ENCODE assay signal across 9 cellular contexts in the genomic region with DNA sequence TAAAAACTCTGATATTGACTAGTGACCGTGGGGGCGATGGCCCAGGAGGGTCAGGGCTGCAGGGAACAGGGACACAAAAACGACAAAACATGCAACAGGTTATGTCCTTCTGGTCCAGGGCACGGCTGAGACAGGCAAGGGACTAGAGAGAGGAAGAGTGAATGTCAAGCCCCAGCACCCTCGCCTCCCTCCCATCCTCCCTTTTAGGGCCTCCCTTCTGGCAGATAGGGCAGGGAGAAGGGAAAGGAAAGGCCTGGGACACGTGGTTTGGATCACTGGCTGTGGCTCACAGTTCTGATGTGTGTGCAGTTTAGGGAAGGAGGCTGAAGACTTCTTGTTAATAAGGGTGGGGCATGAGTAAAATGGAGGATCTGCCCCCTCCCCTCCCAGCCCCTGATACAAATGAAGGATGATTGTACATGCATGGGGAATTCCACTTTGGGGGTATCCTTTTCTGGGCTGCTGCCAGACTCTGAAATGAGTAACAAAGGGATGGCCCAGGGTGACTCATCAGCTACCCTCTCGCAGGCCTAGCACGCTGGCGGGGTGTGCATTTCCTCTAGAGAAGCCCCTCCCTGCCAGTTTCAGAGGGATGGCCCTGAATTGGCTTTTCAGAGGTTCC. TPM values are rescaled to one million over a fixed set of nuclear protein-coding genes. Genes with fewer than 3 reads are reported as not detected.
DNase-seq lines count a peak whose midpoint lies in the region; ATAC-seq and TF ChIP-seq lines count a peak whose summit lies in the region.
"Had no signal": no experiment of that assay in that cellular context is flagged by ENCODE, and none has a peak within 500 bp of the region (broad histone marks: within the 10 kb centered on the region; RNA-seq: fewer than 3 reads in every experiment).

No MANE protein-coding gene starts in this region.

- H3K4me1 ChIP-seq in DND-41 (ENCODE audit: insufficient read depth, low read length) (peaks cover 8% of the 10 kb centered on the region), lung (ENCODE audit: control insufficient read depth in 2 of 2, insufficient read depth in 2 of 2, low read length in 2 of 2) (peaks cover 15 to 27% of the 10 kb centered on the region in 2 donors)

- CTCF ChIA-PET in activated CD4-positive, alpha-beta T cell treated with anti-CD3 and anti-CD28 coated beads for 36 hours (lab: Charles Lee): interaction anchor here (0.6 to 5.9 kb wide), 5 partner anchors 13 to 598 kb away, joined by 3 to 39 read pairs (median 3); no protein-coding TSS in a partner anchor

- no peaks in the 10 kb centered on the region for H3K79me2 ChIP-seq in DND-41 (ENCODE audit: insufficient read depth, low read length)

- POLR2A ChIA-PET in activated CD4-positive, alpha-beta T cell treated with anti-CD3 and anti-CD28 coated beads for 36 hours (lab: Charles Lee): no interaction called here

- peak overlapping the region; percentile 87 for H3K27ac Mint-ChIP-seq in activated CD4-positive, alpha-beta T cell treated with anti-CD3 and anti-CD28 coated beads for 36 hours

- H3K27me3 Mint-ChIP-seq in activated CD4-positive, alpha-beta T cell treated with anti-CD3 and anti-CD28 coated beads for 36 hours: no peaks in the 10 kb centered on the region

- H3K27ac ChIP-seq in DND-41 (ENCODE audit: low read length) (no peak overlapping the region), lung (ENCODE audit: low read depth in 1 of 2, low read length in 1 of 2) (peak overlapping the region; percentile 68 to 83)
- H3K27ac ChIP-seq: cardiac muscle cell had no signal

- H3K27me3 ChIP-seq in DND-41 (ENCODE audit: insufficient read depth, low read length, poor library complexity) (peaks cover 10% of the 10 kb centered on the region), lung (ENCODE audit: control insufficient read depth, insufficient read depth) (no peaks in the 10 kb centered on the region)
- H3K27me3 ChIP-seq: cardiac muscle cell had no signal

- intact Hi-C loops in activated CD4-positive, alpha-beta T cell treated with anti-CD3 and anti-CD28 coated beads for 36 hours (cut with DNase I, micrococcal nuclease): loop anchor here (1.0 to 5.0 kb wide), 11 partner anchors 10 to 386 kb away; partner anchors contain the start of genes CAPN2 (in 1 of the 2) and FBXO28 (in 1 of the 2)

- TF ChIP-seq CTCF in DND-41 (IDR thresholded peaks at IDR 0.05; ENCODE audit: borderline replicate concordance, extremely low read depth, low read length, poor library complexity, severe bottlenecking): no peak
- TF ChIP-seq CTCF in choroid plexus epithelial cell (conservative IDR thresholded peaks at IDR 0.05; ENCODE audit: low read depth, low read length): no peak
- TF ChIP-seq CTCF in lung (IDR thresholded peaks at IDR 0.05; ENCODE audit: control extremely low read depth, extremely low read depth): no peak

- H2AFZ ChIP-seq in DND-41 (ENCODE audit: low read depth, low read length): peak overlapping the region; percentile 38; the same call in 1 of the 2 replicates

- H3K9me3 Mint-ChIP-seq in activated CD4-positive, alpha-beta T cell treated with anti-CD3 and anti-CD28 coated beads for 36 hours (ENCODE audit: low read depth): no peaks in the 10 kb centered on the region

- H4K20me1 ChIP-seq in DND-41 (ENCODE audit: insufficient read depth, low read length): no peaks in the 10 kb centered on the region

- H3K36me3 ChIP-seq in DND-41 (ENCODE audit: insufficient read depth, low read length) (no peaks in the 10 kb centered on the region), lung (ENCODE audit: control insufficient read depth in 2 of 2, insufficient read depth in 2 of 2, low read length in 2 of 2) (peaks cover 0 to 15% of the 10 kb centered on the region in 2 donors)
- H3K36me3 ChIP-seq: cardiac muscle cell had no signal

- H3K9me3 ChIP-seq in DND-41 (ENCODE audit: insufficient read depth, low read length, severe bottlenecking) (no peaks in the 10 kb centered on the region), lung (ENCODE audit: control insufficient read depth in 2 of 2, insufficient read depth in 1 of 2, low read length in 1 of 2) (no peaks in the 10 kb centered on the region)

- in situ Hi-C loops in KBM-7 (cut with MboI; ENCODE audit: low pct_unique_long_range_greater_than_20kb, low sequenced_read_pairs): loop anchor here (25.0 kb wide), 1 partner anchor 611 kb away; the partner anchor contains the start of gene NVL

- H3K4me2 ChIP-seq in DND-41 (ENCODE audit: insufficient read depth, low read length): no peak overlapping the region

- DNase-seq in DND-41 (peak; percentile 60), KBM-7 (peak; percentile 81), choroid plexus epithelial cell (ENCODE audit: low read depth) (peak; percentile 94), lung (ENCODE audit: low spot score) (peak; percentile 82), NCI-H187 (lab: John Stamatoyannopoulos, UW) (no peak)
- DNase-seq in activated CD4-positive, alpha-beta T cell treated with anti-CD3 and anti-CD28 coated beads for 36 hours: peak; percentile 94
- peak; percentile 83 to 86 for DNase-seq in stimulated activated CD8-positive, alpha-beta memory T cell treated with anti-CD3 and anti-CD28 coated beads, Interleukin-15, amount 100 ng/mL, for 48 hours (ENCODE audit: low read depth in 2 of 2)

- peaks cover 17% of the 10 kb centered on the region for H3K36me3 Mint-ChIP-seq in activated CD4-positive, alpha-beta T cell treated with anti-CD3 and anti-CD28 coated beads for 36 hours (ENCODE audit: low read depth)

- ATAC-seq in DND-41 (ENCODE audit: insufficient read depth, low read depth) (peak; percentile 94), GM21737 (IDR thresholded peaks at IDR 0.05; ENCODE audit: unreplicated experiment) (peak; percentile 94), lung (ENCODE audit: insufficient read depth, low FRiP score) (peak; percentile 78)
- peak; percentile 98 for ATAC-seq in activated CD4-positive, alpha-beta T cell treated with anti-CD3 and anti-CD28 coated beads for 36 hours

- H3K4me3 ChIP-seq in DND-41 (ENCODE audit: low read depth in 1 of 2, low read length in 2 of 2) (no peak overlapping the region), choroid plexus epithelial cell (ENCODE audit: low read depth, low read length) (no peak overlapping the region), lung (no peak overlapping the region)
- H3K4me3 ChIP-seq: cardiac muscle cell had no signal

- peaks cover 63% of the 10 kb centered on the region for H3K4me1 Mint-ChIP-seq in activated CD4-positive, alpha-beta T cell treated with anti-CD3 and anti-CD28 coated beads for 36 hours

- H3K4me3 Mint-ChIP-seq in activated CD4-positive, alpha-beta T cell treated with anti-CD3 and anti-CD28 coated beads for 36 hours: peak overlapping the region; percentile 44

- H3K9ac ChIP-seq in DND-41 (ENCODE audit: low read depth, low read length): no peak overlapping the region

- WGBS in lung, 2 donors: 20 to 23% methylated on average over 9 of the region's 9 CpGs

RNA-seq across cellular contexts. Expression of gene CAPN2, which starts 14.2 kb away (rescaled TPM):
- 10 to 100 TPM; 31.1 to 33.1 TPM for total RNA-seq in activated CD4-positive, alpha-beta T cell treated with anti-CD3 and anti-CD28 coated beads for 36 hours
- total RNA-seq in lung: 100 to 1,000 TPM; 169 to 353 TPM
- 100 to 1,000 TPM; 144 to 168 TPM for polyA plus RNA-seq in lung

Comparison
In these comparisons a context has a peak if more than half of its experiments do, and no peak if none do; other contexts are left out.
1. DNase-seq: peak in DND-41 (single experiment), KBM-7 (single experiment), activated CD4-positive, alpha-beta T cell treated with anti-CD3 and anti-CD28 coated beads for 36 hours (single experiment), choroid plexus epithelial cell (single experiment), lung (single experiment) and stimulated activated CD8-positive, alpha-beta memory T cell treated with anti-CD3 and anti-CD28 coated beads, Interleukin-15, amount 100 ng/mL, for 48 hours (2 of 2); none in NCI-H187 (0 of 2).
2. RNA of gene CAPN2, which starts 14.2 kb away (total RNA-seq): 169 to 353 TPM in lung; 31.1 to 33.1 TPM in activated CD4-positive, alpha-beta T cell treated with anti-CD3 and anti-CD28 coated beads for 36 hours; every median in the first group is over 4 times any median in the second.
3. Peak in every context shown above with its lines, with median percentiles within 50 percentile points of each other: ATAC-seq.